ENCODE assay signal across 8 cellular contexts in the genomic region with DNA sequence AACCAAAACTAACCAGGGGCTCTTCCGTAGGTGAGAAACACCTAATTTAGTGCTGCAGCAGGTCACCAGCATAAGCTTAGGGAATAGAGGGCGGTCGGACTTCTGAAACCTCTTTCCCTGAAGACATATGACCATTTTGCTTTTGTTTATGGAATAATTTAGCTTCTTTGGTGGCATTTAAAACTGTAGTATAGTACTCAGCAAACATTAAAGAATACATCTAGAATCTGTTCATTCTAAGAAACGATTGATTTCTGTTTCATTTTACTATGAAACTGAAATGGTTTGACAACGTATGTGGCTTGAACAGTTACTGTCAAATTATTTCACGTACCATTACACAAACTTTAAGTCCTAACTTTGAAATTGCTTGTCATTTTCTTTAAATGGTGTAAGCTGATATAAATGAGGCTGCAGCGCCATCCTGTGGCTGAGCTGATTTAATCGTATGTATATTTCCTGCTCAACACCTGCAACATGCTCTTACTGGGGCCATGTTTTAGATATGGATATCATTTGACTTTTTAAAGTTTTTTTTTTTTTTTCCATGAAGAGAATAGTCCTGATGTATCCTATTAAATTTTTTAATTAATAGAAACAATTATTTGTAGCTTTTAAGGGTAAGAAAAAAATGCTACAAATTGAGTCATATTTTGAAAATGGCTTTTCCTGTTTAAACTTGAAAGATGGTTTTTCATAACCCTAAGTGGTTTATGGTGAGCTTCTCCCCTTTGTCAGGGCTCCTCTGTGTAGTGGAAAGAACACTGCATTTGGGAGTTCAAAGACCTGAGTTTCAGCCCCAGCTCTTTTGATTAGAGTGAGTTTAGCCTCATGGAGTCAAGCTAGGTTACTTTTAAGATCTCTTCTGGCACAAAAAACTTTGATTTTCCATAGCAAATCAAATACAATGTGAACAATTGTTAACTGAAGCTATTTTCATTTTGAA. TPM values are rescaled to one million over a fixed set of nuclear protein-coding genes. Genes with fewer than 3 reads are reported as not detected.
DNase-seq lines count a peak whose midpoint lies in the region; ATAC-seq lines count a peak whose summit lies in the region.

No MANE protein-coding gene starts in this region.

- H3K4me3 Mint-ChIP-seq in activated CD4-positive, alpha-beta memory T cell treated with anti-CD3 and anti-CD28 coated beads, Interleukin-2, amount 10 ng/mL, durations not matched to agents 7 days and 5 days: peak overlapping the region; percentile 24

- 0% methylated on average over 2 of the region's 8 CpGs for WGBS in mesenchymal stem cell

- peaks cover 21% of the 10 kb centered on the region for H3K4me1 Mint-ChIP-seq in activated CD4-positive, alpha-beta memory T cell treated with anti-CD3 and anti-CD28 coated beads, Interleukin-2, amount 10 ng/mL, durations not matched to agents 7 days and 5 days

- H4K8ac ChIP-seq in mesenchymal stem cell (ENCODE audit: low read length): no peak overlapping the region

- no peak overlapping the region for H3K23ac ChIP-seq in mesenchymal stem cell (ENCODE audit: low read length in 2 of 2)

- H4K91ac ChIP-seq in mesenchymal stem cell (ENCODE audit: low read length): no peak overlapping the region

- H3K36me3 Mint-ChIP-seq in activated CD4-positive, alpha-beta memory T cell treated with anti-CD3 and anti-CD28 coated beads, Interleukin-2, amount 10 ng/mL, durations not matched to agents 7 days and 5 days (ENCODE audit: low read depth): no peaks in the 10 kb centered on the region

- no peak overlapping the region for H3K14ac ChIP-seq in mesenchymal stem cell (ENCODE audit: low read length in 2 of 2)

- H3K9me3 Mint-ChIP-seq in activated CD4-positive, alpha-beta memory T cell treated with anti-CD3 and anti-CD28 coated beads, Interleukin-2, amount 10 ng/mL, durations not matched to agents 7 days and 5 days: no peaks in the 10 kb centered on the region

- no peaks in the 10 kb centered on the region for H3K27me3 ChIP-seq in mesenchymal stem cell (ENCODE audit: control insufficient read depth in 1 of 2, insufficient read depth in 1 of 2, low read length in 2 of 2)

- H2AK5ac ChIP-seq in mesenchymal stem cell (ENCODE audit: low read length, severe bottlenecking): no peak overlapping the region

- no peak overlapping the region for H2BK15ac ChIP-seq in mesenchymal stem cell (ENCODE audit: low read depth, poor library complexity, severe bottlenecking)

- no peak overlapping the region for H2BK12ac ChIP-seq in mesenchymal stem cell (ENCODE audit: low read length in 2 of 2)

- no peaks in the 10 kb centered on the region for H3K36me3 ChIP-seq in mesenchymal stem cell (ENCODE audit: control insufficient read depth in 1 of 2, insufficient read depth in 2 of 2, low read depth in 1 of 2, low read length in 2 of 2)

- H3K9ac ChIP-seq in mesenchymal stem cell (ENCODE audit: low read length): peak overlapping the region; percentile 72

- H3K9me3 ChIP-seq in mesenchymal stem cell (ENCODE audit: control insufficient read depth, low read length): no peaks in the 10 kb centered on the region

- POLR2A ChIA-PET in activated CD4-positive, alpha-beta memory T cell treated with anti-CD3 and anti-CD28 coated beads, Interleukin-2, amount 10 ng/mL, durations not matched to agents 7 days and 5 days (lab: Charles Lee): interaction anchor here (0.8 to 2.7 kb wide), 19 partner anchors 13 to 599 kb away, joined by 3 to 47 read pairs (median 3); partner anchors contain the start of genes CCDC38 and CDK17

- no peak overlapping the region for H2BK5ac ChIP-seq in mesenchymal stem cell (ENCODE audit: low read depth, low read length, poor library complexity, severe bottlenecking)

- H3K4ac ChIP-seq in mesenchymal stem cell (ENCODE audit: low read depth in 1 of 2, low read length in 2 of 2): no peak overlapping the region

- no peak overlapping the region for H3K4me3 ChIP-seq in mesenchymal stem cell (ENCODE audit: insufficient read depth in 1 of 2, low read depth in 1 of 2, low read length in 2 of 2)

- no peak overlapping the region for H3K4me2 ChIP-seq in mesenchymal stem cell (ENCODE audit: low read length, poor library complexity, severe bottlenecking)

- H3K27ac Mint-ChIP-seq in activated CD4-positive, alpha-beta memory T cell treated with anti-CD3 and anti-CD28 coated beads, Interleukin-2, amount 10 ng/mL, durations not matched to agents 7 days and 5 days: peak overlapping the region; percentile 74

- H3K18ac ChIP-seq in mesenchymal stem cell (ENCODE audit: low read depth in 1 of 2, low read length in 2 of 2): no peak overlapping the region

- H2AFZ ChIP-seq in mesenchymal stem cell (ENCODE audit: low read depth, low read length): peak overlapping the region; percentile 4

- peaks cover 2% of the 10 kb centered on the region for H3K27me3 Mint-ChIP-seq in activated CD4-positive, alpha-beta memory T cell treated with anti-CD3 and anti-CD28 coated beads, Interleukin-2, amount 10 ng/mL, durations not matched to agents 7 days and 5 days

- DNase-seq in C1 segment of cervical spinal cord (lab: John Stamatoyannopoulos, UW): peak in 9 of 14 donors; percentile 1 to 40 (median 21)
- DNase-seq in NCI-H526 treated with DMSO at 0.1 percent for 48 hours (lab: John Stamatoyannopoulos, UW): peak; percentile 29
- peak; percentile 92 for DNase-seq in activated CD4-positive, alpha-beta memory T cell treated with anti-CD3 and anti-CD28 coated beads, Interleukin-2, amount 10 ng/mL, durations not matched to agents 7 days and 5 days
- DNase-seq in effector CD4-positive, alpha-beta T cell: peak; percentile 84
- DNase-seq in mesenchymal stem cell: peak; percentile 76
- DNase-seq in stimulated activated CD8-positive, alpha-beta memory T cell treated with anti-CD3 and anti-CD28 coated beads, Interleukin-2, amount 100 ng/mL, for 48 hours (ENCODE audit: low read depth in 2 of 2): peak; percentile 58 to 76

- H3K79me1 ChIP-seq in mesenchymal stem cell (replicated peaks; ENCODE audit: low read length, poor library complexity, severe bottlenecking): no peaks in the 10 kb centered on the region

- ATAC-seq in GM19035 (IDR thresholded peaks at IDR 0.05; ENCODE audit: unreplicated experiment) (peak; percentile 68), HG03342 (IDR thresholded peaks at IDR 0.05; ENCODE audit: unreplicated experiment) (peak; percentile 41)

- CTCF ChIA-PET in activated CD4-positive, alpha-beta memory T cell treated with anti-CD3 and anti-CD28 coated beads, Interleukin-2, amount 10 ng/mL, durations not matched to agents 7 days and 5 days (lab: Charles Lee): interaction anchor here (0.5 to 5.2 kb wide), 68 partner anchors 9 to 982 kb away, joined by 3 to 111 read pairs (median 4); partner anchors contain the start of genes CDK17, CFAP54 and LTA4H

- H3K27ac ChIP-seq in mesenchymal stem cell (ENCODE audit: low read length, poor library complexity, severe bottlenecking): no peak overlapping the region

- peaks cover 2% of the 10 kb centered on the region for H3K4me1 ChIP-seq in mesenchymal stem cell (ENCODE audit: control insufficient read depth, insufficient read depth, low read depth, low read length)

- H2BK120ac ChIP-seq in mesenchymal stem cell (ENCODE audit: low read depth, low read length): no peak overlapping the region

RNA-seq across cellular contexts. Expression of gene CFAP54, which starts 27.4 kb away (rescaled TPM):
- total RNA-seq in activated CD4-positive, alpha-beta memory T cell treated with anti-CD3 and anti-CD28 coated beads, Interleukin-2, amount 10 ng/mL, durations not matched to agents 7 days and 5 days: under 1 TPM; 0.55 to 0.75 TPM
- polyA plus RNA-seq in mesenchymal stem cell (2013, experiment 1 of 2): 0.88 TPM
- polyA plus RNA-seq in mesenchymal stem cell (2013, experiment 2 of 2): 0.74 TPM

Comparison
In these comparisons a context has a peak if more than half of its experiments do, and no peak if none do; other contexts are left out.
1. DNase-seq: peak in every context shown above with its lines; median percentile 92 in activated CD4-positive, alpha-beta memory T cell treated with anti-CD3 and anti-CD28 coated beads, Interleukin-2, amount 10 ng/mL, durations not matched to agents 7 days and 5 days; 84 in effector CD4-positive, alpha-beta T cell; 76 in mesenchymal stem cell; 67 in stimulated activated CD8-positive, alpha-beta memory T cell treated with anti-CD3 and anti-CD28 coated beads, Interleukin-2, amount 100 ng/mL, for 48 hours; 29 in NCI-H526 treated with DMSO at 0.1 percent for 48 hours; 21 in C1 segment of cervical spinal cord.